In the genomic region with DNA sequence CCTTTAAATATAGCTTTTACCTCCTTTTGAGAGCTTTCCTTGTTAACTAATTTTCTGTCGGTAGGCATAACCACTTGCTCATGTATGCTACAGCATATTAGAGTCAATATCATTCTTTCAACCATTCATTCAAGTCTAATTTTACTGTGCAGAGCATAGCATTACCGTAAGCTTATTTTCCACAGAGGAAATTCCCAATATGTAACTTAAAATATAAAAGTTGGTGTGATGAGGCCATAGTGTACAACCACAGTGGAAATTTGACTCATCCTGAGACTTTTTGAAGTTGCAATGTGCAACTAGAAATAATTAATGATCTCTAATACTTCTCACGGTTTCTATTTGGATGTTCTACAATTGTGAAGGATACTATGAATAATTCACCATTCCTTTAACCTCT, we compare ENCODE assay signal across 16 cellular contexts.
A peak's percentile ranks its signal among the peaks of the same experiment; 100 is the strongest.
DNase-seq lines count a peak whose midpoint lies in the region; ATAC-seq and TF ChIP-seq lines count a peak whose summit lies in the region.
"Had no signal": no experiment of that assay in that cellular context is flagged by ENCODE, and none has a peak within 500 bp of the region (broad histone marks: within the 10 kb centered on the region; RNA-seq: fewer than 3 reads in every experiment).

No MANE protein-coding gene starts in this region.

- no peak for DNase-seq in activated CD4-positive, alpha-beta T cell treated with anti-CD3 and anti-CD28 coated beads, Interleukin-2, amount 10 ng/mL, durations not matched to agents 7 days and 5 days
- no peak for DNase-seq in activated CD4-positive, alpha-beta T cell treated with anti-CD3 and anti-CD28 coated beads for 4 hours
- no peak for DNase-seq in central memory CD8-positive, alpha-beta T cell (ENCODE audit: low spot score in 2 of 2)
- DNase-seq in AG08396 (ENCODE audit: low spot score), result no peak
- no peak for DNase-seq in KBM-7
- DNase-seq: amniotic stem cell, DMS79, H9, mesenchymal stem cell, NCI-H1092 treated with DMSO at 0.1 percent for 48 hours, NCI-H82, RPMI8226 had no signal

- H3K27ac Mint-ChIP-seq in activated CD4-positive, alpha-beta T cell treated with anti-CD3 and anti-CD28 coated beads, Interleukin-2, amount 10 ng/mL, durations not matched to agents 7 days and 5 days, result peak overlapping the region; percentile 12
- H3K27ac Mint-ChIP-seq in central memory CD8-positive, alpha-beta T cell (ENCODE audit: low read depth), result peak overlapping the region; percentile 85
- H3K27ac Mint-ChIP-seq: CD14-positive monocyte, H9 had no signal

- POLR2A ChIA-PET in activated CD4-positive, alpha-beta T cell treated with anti-CD3 and anti-CD28 coated beads, Interleukin-2, amount 10 ng/mL, durations not matched to agents 7 days and 5 days (lab: Charles Lee), result interaction anchor here (0.8 kb wide), 1 partner anchor 75 kb away, joined by 3 read pairs; no protein-coding TSS in a partner anchor

- no peaks in the 10 kb centered on the region for H3K27me3 Mint-ChIP-seq in activated CD4-positive, alpha-beta T cell treated with anti-CD3 and anti-CD28 coated beads, Interleukin-2, amount 10 ng/mL, durations not matched to agents 7 days and 5 days
- no peaks in the 10 kb centered on the region for H3K27me3 Mint-ChIP-seq in central memory CD8-positive, alpha-beta T cell

- CTCF ChIA-PET in activated CD4-positive, alpha-beta T cell treated with anti-CD3 and anti-CD28 coated beads, Interleukin-2, amount 10 ng/mL, durations not matched to agents 7 days and 5 days (lab: Charles Lee), result interaction anchor here (0.6 to 2.6 kb wide), 5 partner anchors 8 to 193 kb away, joined by 3 to 14 read pairs (median 7); no protein-coding TSS in a partner anchor

- in situ Hi-C loops in KBM-7 (cut with MboI; ENCODE audit: low pct_unique_long_range_greater_than_20kb, low sequenced_read_pairs), result no loop called here

- no peak for TF ChIP-seq POLR2A in GM18505 (IDR thresholded peaks at IDR 0.05; ENCODE audit: borderline replicate concordance, extremely low read depth, insufficient read depth, insufficient read length)

- H3K9me3 Mint-ChIP-seq in activated CD4-positive, alpha-beta T cell treated with anti-CD3 and anti-CD28 coated beads, Interleukin-2, amount 10 ng/mL, durations not matched to agents 7 days and 5 days, result no peaks in the 10 kb centered on the region
- no peaks in the 10 kb centered on the region for H3K9me3 Mint-ChIP-seq in central memory CD8-positive, alpha-beta T cell
- H3K9me3 Mint-ChIP-seq: H9 had no signal

- H3K36me3 Mint-ChIP-seq in activated CD4-positive, alpha-beta T cell treated with anti-CD3 and anti-CD28 coated beads, Interleukin-2, amount 10 ng/mL, durations not matched to agents 7 days and 5 days (ENCODE audit: low read depth), result no peaks in the 10 kb centered on the region
- H3K36me3 Mint-ChIP-seq in central memory CD8-positive, alpha-beta T cell (ENCODE audit: insufficient read depth), result peaks cover 1% of the 10 kb centered on the region
- H3K36me3 Mint-ChIP-seq: CD14-positive monocyte had no signal

- peaks cover 43% of the 10 kb centered on the region for H3K4me1 Mint-ChIP-seq in activated CD4-positive, alpha-beta T cell treated with anti-CD3 and anti-CD28 coated beads, Interleukin-2, amount 10 ng/mL, durations not matched to agents 7 days and 5 days
- H3K4me1 Mint-ChIP-seq in central memory CD8-positive, alpha-beta T cell, result peaks cover 20% of the 10 kb centered on the region

- ATAC-seq in GM18907 (IDR thresholded peaks at IDR 0.05; ENCODE audit: unreplicated experiment) (peak; percentile 36), HG03196 (IDR thresholded peaks at IDR 0.05; ENCODE audit: unreplicated experiment) (peak; percentile 35), GM18505 (IDR thresholded peaks at IDR 0.05; ENCODE audit: unreplicated experiment) (no peak)
- ATAC-seq in central memory CD8-positive, alpha-beta T cell (replicated peaks; ENCODE audit: extremely low read depth, poor library complexity, severe bottlenecking), result no peak

- H3K4me3 Mint-ChIP-seq in activated CD4-positive, alpha-beta T cell treated with anti-CD3 and anti-CD28 coated beads, Interleukin-2, amount 10 ng/mL, durations not matched to agents 7 days and 5 days, result no peak overlapping the region
- H3K4me3 Mint-ChIP-seq in central memory CD8-positive, alpha-beta T cell, result no peak overlapping the region
- H3K4me3 Mint-ChIP-seq: CD14-positive monocyte, H9 had no signal

Comparison
In these comparisons a context has a peak if more than half of its experiments do, and no peak if none do; other contexts are left out.
1. ATAC-seq: peak in GM18907 (single experiment) and HG03196 (single experiment); none in central memory CD8-positive, alpha-beta T cell (single experiment) and GM18505 (single experiment).